In genomic region chr1:211589782-211590721, GRCh38 we compare ENCODE assay signal across 12 cellular contexts. TPM values are rescaled to one million over a fixed set of nuclear protein-coding genes. Genes with fewer than 3 reads are reported as not detected.
A peak's percentile ranks its signal among the peaks of the same experiment; 100 is the strongest.
DNase-seq lines count a peak whose midpoint lies in the region; ATAC-seq and TF ChIP-seq lines count a peak whose summit lies in the region.
"Had no signal": no experiment of that assay in that cellular context is flagged by ENCODE, and none has a peak within 500 bp of the region (broad histone marks: within the 10 kb centered on the region; RNA-seq: fewer than 3 reads in every experiment).

No MANE protein-coding gene starts in this region.

- H3K4me3 ChIP-seq in SK-N-SH (ENCODE audit: low read depth in 2 of 2, low read length in 1 of 2) (no peak overlapping the region), epithelial cell of proximal tubule (ENCODE audit: low read depth, low read length) (no peak overlapping the region), endodermal cell (ENCODE audit: low read length) (no peak overlapping the region)
- H3K4me3 ChIP-seq: SJSA1 had no signal

- no peaks in the 10 kb centered on the region for H3K9me3 Mint-ChIP-seq in endodermal cell

- TF ChIP-seq RAD21 in SK-N-SH (IDR thresholded peaks at IDR 0.05; ENCODE audit: low read length) = no peak

- H3K27ac Mint-ChIP-seq in endodermal cell (no peak overlapping the region), T-helper 17 cell (no peak overlapping the region)

- TF ChIP-seq CTCF in SK-N-SH (IDR thresholded peaks at IDR 0.05) (no peak), epithelial cell of proximal tubule (conservative IDR thresholded peaks at IDR 0.05; ENCODE audit: low read depth, low read length) (no peak), endodermal cell (conservative IDR thresholded peaks at IDR 0.05) (no peak)

- no peak overlapping the region for H3K4me3 Mint-ChIP-seq in endodermal cell
- H3K4me3 Mint-ChIP-seq in T-helper 17 cell = no peak overlapping the region

- 82% methylated on average over 6 of the region's 6 CpGs for WGBS in SK-N-SH (ENCODE audit: low lambda C conversion rate)
- 92 to 97% methylated on average over 4 to 6 of the region's 6 CpGs for WGBS in endodermal cell (ENCODE audit: insufficient coverage in 1 of 2, insufficient read length in 1 of 2), 2 experiments

- H3K36me3 ChIP-seq in SK-N-SH (replicated peaks in 1 of 2; ENCODE audit: control insufficient read depth in 1 of 2, insufficient read depth in 2 of 2, low read length in 1 of 2) = no peaks in the 10 kb centered on the region
- no peaks in the 10 kb centered on the region for H3K36me3 ChIP-seq in endodermal cell (ENCODE audit: control insufficient read depth, insufficient read depth, low read length)
- H3K36me3 ChIP-seq: SJSA1 had no signal

- no peak overlapping the region for H3K27ac ChIP-seq in SK-N-SH (ENCODE audit: low read depth in 2 of 2, low read length in 1 of 2)
- H3K27ac ChIP-seq in endodermal cell (ENCODE audit: low read depth, low read length) = no peak overlapping the region
- H3K27ac ChIP-seq: 22Rv1, SJSA1 had no signal

- H4K20me1 ChIP-seq in SK-N-SH (ENCODE audit: insufficient read depth) = no peaks in the 10 kb centered on the region

- H3F3A ChIP-seq in SK-N-SH (replicated peaks; ENCODE audit: insufficient read depth) = peaks cover 21% of the 10 kb centered on the region

- H3K79me2 ChIP-seq in SK-N-SH (ENCODE audit: insufficient read depth) = no peaks in the 10 kb centered on the region

- no peaks in the 10 kb centered on the region for H3K27me3 Mint-ChIP-seq in endodermal cell (ENCODE audit: insufficient read depth)
- H3K27me3 Mint-ChIP-seq in T-helper 17 cell = peaks cover 27% of the 10 kb centered on the region

- DNase-seq in SK-N-SH (no peak), epithelial cell of proximal tubule (ENCODE audit: low read depth) (peak; percentile 72), midbrain (lab: John Stamatoyannopoulos, UW) (peak; percentile 25), endodermal cell (no peak), T-helper 17 cell (no peak), NCI-H1417 treated with DMSO at 0.1 percent for 48 hours (lab: John Stamatoyannopoulos, UW) (no peak)
- DNase-seq: NCI-H1105, retina had no signal

- no peaks in the 10 kb centered on the region for H3K36me3 Mint-ChIP-seq in endodermal cell (ENCODE audit: low read depth)
- peaks cover 2% of the 10 kb centered on the region for H3K36me3 Mint-ChIP-seq in T-helper 17 cell (ENCODE audit: low read depth)

- TF ChIP-seq EP300 in SK-N-SH (IDR thresholded peaks at IDR 0.05; ENCODE audit: borderline replicate concordance in 1 of 2, low read depth in 1 of 2, low read length in 1 of 2) = no peak

- no peak for ATAC-seq in SK-N-SH treated with all-trans-retinoic acid at 6 μM for 48 hours
- no peak for ATAC-seq in T-helper 17 cell
- no peak for ATAC-seq in HG03135 (IDR thresholded peaks at IDR 0.05; ENCODE audit: unreplicated experiment)

- H3K9me3 ChIP-seq in SK-N-SH (no peaks in the 10 kb centered on the region), endodermal cell (ENCODE audit: control insufficient read depth, low read length) (no peaks in the 10 kb centered on the region), T-helper 17 cell (ENCODE audit: control insufficient read depth, low read length, poor library complexity, severe bottlenecking) (no peaks in the 10 kb centered on the region)
- H3K9me3 ChIP-seq: SJSA1 had no signal

- H3K27me3 ChIP-seq in SK-N-SH (ENCODE audit: insufficient read depth) (no peaks in the 10 kb centered on the region), endodermal cell (ENCODE audit: control insufficient read depth, insufficient read depth, low read length, poor library complexity, severe bottlenecking) (no peaks in the 10 kb centered on the region)
- H3K27me3 ChIP-seq: SJSA1 had no signal

- H3K9me2 ChIP-seq in SK-N-SH = no peaks in the 10 kb centered on the region

- no peak overlapping the region for H3K9ac ChIP-seq in SK-N-SH
- H3K9ac ChIP-seq in endodermal cell (ENCODE audit: extremely low read depth, low read length, poor library complexity, severe bottlenecking) = no peak overlapping the region

- POLR2A ChIA-PET in SK-N-SH (lab: Yijun Ruan, JAX) = no interaction called here

- H2AFZ ChIP-seq in SK-N-SH (ENCODE audit: low read depth) = 0 out of 2 replicates have a peak overlapping the region, but pooled peaks have one; percentile 2

- no peak overlapping the region for H3K4me2 ChIP-seq in SK-N-SH

- CTCF ChIA-PET in SK-N-SH (lab: Yijun Ruan, JAX) = interaction anchor here (1.6 kb wide), 1 partner anchor 66 kb away, joined by 3 read pairs; no protein-coding TSS in a partner anchor

- H3K4me1 ChIP-seq in SK-N-SH (ENCODE audit: control insufficient read depth in 1 of 2, insufficient read depth in 2 of 2, low read depth in 1 of 2, low read length in 1 of 2) = peaks cover 0 to 7% of the 10 kb centered on the region in 2 experiments; a peak in 1 of 4 replicates
- H3K4me1 ChIP-seq in endodermal cell (ENCODE audit: control insufficient read depth, insufficient read depth, low read length) = peaks cover 3% of the 10 kb centered on the region

- H3K4me1 Mint-ChIP-seq in endodermal cell = no peaks in the 10 kb centered on the region
- H3K4me1 Mint-ChIP-seq in T-helper 17 cell = peaks cover 6% of the 10 kb centered on the region

TF ChIP-seq in SK-N-SH, 30 proteins besides CTCF, POLR2A, EP300 and RAD21 (continues in another document):
- no peak for TF ChIP-seq ELF1 (IDR thresholded peaks at IDR 0.05)
- TF ChIP-seq GABPA (IDR thresholded peaks at IDR 0.05; ENCODE audit: low read depth) = no peak
- no peak for TF ChIP-seq TEAD4 (IDR thresholded peaks at IDR 0.05; ENCODE audit: borderline replicate concordance, insufficient read depth)
- TF ChIP-seq FOXM1 (IDR thresholded peaks at IDR 0.05; ENCODE audit: low read depth) = no peak
- no peak for TF ChIP-seq ZBTB33 (IDR thresholded peaks at IDR 0.05; ENCODE audit: borderline replicate concordance, low read depth)
- no peak for TF ChIP-seq NRF1 (IDR thresholded peaks at IDR 0.05; ENCODE audit: low read depth, low read length)
- no peak for TF ChIP-seq FOSL2 (IDR thresholded peaks at IDR 0.05; ENCODE audit: borderline replicate concordance, low read depth)
- TF ChIP-seq YY1 (IDR thresholded peaks at IDR 0.05; ENCODE audit: low read depth) = no peak

TF ChIP-seq in SK-N-SH treated with all-trans-retinoic acid at 6 μM for 48 hours, 23 proteins besides CTCF, POLR2A, EP300 and RAD21 (continues in another document):
- TF ChIP-seq TSHZ2 (CRISPR knock-in tag; IDR thresholded peaks at IDR 0.05) (no peak), TOX (CRISPR knock-in tag; IDR thresholded peaks at IDR 0.05; ENCODE audit: borderline replicate concordance) (no peak), CSRNP3 (CRISPR knock-in tag; IDR thresholded peaks at IDR 0.05) (no peak), ZNF565 (CRISPR knock-in tag; conservative IDR thresholded peaks at IDR 0.05; ENCODE audit: low read depth) (no peak), ZFP30 (CRISPR knock-in tag; IDR thresholded peaks at IDR 0.05) (no peak), BACH2 (CRISPR knock-in tag; IDR thresholded peaks at IDR 0.05; ENCODE audit: borderline replicate concordance) (no peak), ZNF8 (CRISPR knock-in tag; IDR thresholded peaks at IDR 0.05) (no peak), ZNF70 (CRISPR knock-in tag; IDR thresholded peaks at IDR 0.05) (no peak), SNAI2 (CRISPR knock-in tag; IDR thresholded peaks at IDR 0.05) (no peak), ESRRG (CRISPR knock-in tag; IDR thresholded peaks at IDR 0.05) (no peak)

RNA-seq across cellular contexts. Expression of gene SLC30A1, which starts 11.1 kb away (rescaled TPM):
- 6.9 and 7.2 TPM in 2 replicates for polyA plus RNA-seq in SK-N-SH (2012; rRNA removed)
- 8.1 and 9.4 TPM in 2 replicates for polyA plus RNA-seq in SK-N-SH (2012; cell fraction: cytosol; rRNA removed)
- 8.6 and 10.0 TPM in 2 replicates for polyA plus RNA-seq in SK-N-SH (2012; cell fraction: nucleus; rRNA removed)
- total RNA-seq in epithelial cell of proximal tubule = 5.4 and 6.9 TPM in 2 replicates
- 10 to 100 TPM in 1 of 2 donors, 1 to 10 TPM in 1; 9.0 to 14.0 TPM for total RNA-seq in endodermal cell
- polyA plus RNA-seq in endodermal cell (2013, experiment 1 of 2) = 12.3 TPM
- polyA plus RNA-seq in endodermal cell (2013, experiment 2 of 2) = 11.4 TPM
- 1 to 10 TPM; 4.8 to 9.5 TPM for total RNA-seq in T-helper 17 cell

Comparison
In these comparisons a context has a peak if more than half of its experiments do, and no peak if none do; other contexts are left out.
1. DNase-seq: peak in epithelial cell of proximal tubule (single experiment) and midbrain (single experiment); none in SK-N-SH (single experiment), endodermal cell (single experiment), T-helper 17 cell (0 of 3) and NCI-H1417 treated with DMSO at 0.1 percent for 48 hours (single experiment).